2 cellular contexts compared by ENCODE assay signal in the genomic region with DNA sequence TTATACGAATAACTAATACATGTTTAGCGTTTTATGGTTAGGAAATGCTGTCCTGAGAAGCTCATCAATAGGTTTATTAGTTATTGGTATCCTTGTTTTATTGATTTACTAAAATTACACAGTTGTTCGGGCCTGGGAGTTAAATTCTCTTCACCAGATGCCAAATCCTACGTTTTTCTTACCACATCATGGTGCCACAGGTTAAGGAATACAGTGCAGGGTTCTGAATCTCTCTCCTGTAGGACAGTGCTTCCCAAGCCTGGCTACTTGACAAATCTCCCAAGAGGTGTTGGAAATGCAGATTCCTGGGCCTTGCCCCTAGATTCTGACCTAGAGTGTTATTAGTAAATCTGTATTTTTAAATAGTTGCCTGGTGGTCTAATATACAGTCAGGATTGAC.
TF ChIP-seq lines count a peak whose summit lies in the region.

No MANE protein-coding gene starts in this region.

TF ChIP-seq in IMR-90, 13 proteins besides CTCF, POLR2A, EP300 and RAD21:
- TF ChIP-seq SMC3 (IDR thresholded peaks at IDR 0.05; ENCODE audit: low read depth, low read length) (no peak), MAFK (IDR thresholded peaks at IDR 0.05; ENCODE audit: low read depth, low read length) (no peak), BHLHE40 (IDR thresholded peaks at IDR 0.05; ENCODE audit: low read depth, low read length) (no peak), RCOR1 (IDR thresholded peaks at IDR 0.05; ENCODE audit: insufficient replicate concordance, low read length) (no peak), MAZ (IDR thresholded peaks at IDR 0.05; ENCODE audit: borderline replicate concordance, low read depth, low read length) (no peak), CEBPB (IDR thresholded peaks at IDR 0.05; ENCODE audit: low read depth, low read length) (no peak), CHD1 (IDR thresholded peaks at IDR 0.05; ENCODE audit: low read depth, low read length) (no peak), RFX5 (IDR thresholded peaks at IDR 0.05; ENCODE audit: low read depth, low read length) (no peak), USF2 (IDR thresholded peaks at IDR 0.05; ENCODE audit: low read depth, low read length) (no peak), MXI1 (IDR thresholded peaks at IDR 0.05; ENCODE audit: borderline replicate concordance, low read depth, low read length) (no peak), NFE2L2 (IDR thresholded peaks at IDR 0.05; ENCODE audit: low read depth, low read length) (no peak), FOS (IDR thresholded peaks at IDR 0.05; ENCODE audit: low read depth, low read length) (no peak)
- TF ChIP-seq, protein P1, sequence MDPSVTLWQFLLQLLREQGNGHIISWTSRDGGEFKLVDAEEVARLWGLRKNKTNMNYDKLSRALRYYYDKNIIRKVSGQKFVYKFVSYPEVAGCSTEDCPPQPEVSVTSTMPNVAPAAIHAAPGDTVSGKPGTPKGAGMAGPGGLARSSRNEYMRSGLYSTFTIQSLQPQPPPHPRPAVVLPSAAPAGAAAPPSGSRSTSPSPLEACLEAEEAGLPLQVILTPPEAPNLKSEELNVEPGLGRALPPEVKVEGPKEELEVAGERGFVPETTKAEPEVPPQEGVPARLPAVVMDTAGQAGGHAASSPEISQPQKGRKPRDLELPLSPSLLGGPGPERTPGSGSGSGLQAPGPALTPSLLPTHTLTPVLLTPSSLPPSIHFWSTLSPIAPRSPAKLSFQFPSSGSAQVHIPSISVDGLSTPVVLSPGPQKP (IDR thresholded peaks at IDR 0.05; ENCODE audit: borderline replicate concordance, low read depth, low read length), result no peak

TF ChIP-seq in H1, 55 proteins besides CTCF, POLR2A, EP300 and RAD21:
- TF ChIP-seq CHD2 (IDR thresholded peaks at IDR 0.05; ENCODE audit: low read length), result no peak
- no peak for TF ChIP-seq ZNF274 (IDR thresholded peaks at IDR 0.05; ENCODE audit: borderline replicate concordance, extremely low read depth, low read length)
- no peak for TF ChIP-seq SP1 (IDR thresholded peaks at IDR 0.05; ENCODE audit: low read depth, low read length)
- TF ChIP-seq KDM5A (IDR thresholded peaks at IDR 0.05; ENCODE audit: low read length), result no peak
- TF ChIP-seq NANOG (IDR thresholded peaks at IDR 0.05; ENCODE audit: insufficient read depth, low read depth, low read length, poor library complexity, severe bottlenecking), result no peak
- TF ChIP-seq TCF12 (IDR thresholded peaks at IDR 0.05; ENCODE audit: low read depth, low read length), result no peak
- TF ChIP-seq PHF8 (conservative IDR thresholded peaks at IDR 0.05; ENCODE audit: low read depth, low read length), result no peak
- no peak for TF ChIP-seq SUZ12 (IDR thresholded peaks at IDR 0.05; ENCODE audit: low read length)
- no peak for TF ChIP-seq SRF (IDR thresholded peaks at IDR 0.05; ENCODE audit: low read depth, low read length)
- no peak for TF ChIP-seq HDAC2 (IDR thresholded peaks at IDR 0.05; ENCODE audit: borderline replicate concordance in 1 of 2, low read depth in 2 of 2, low read length in 2 of 2)
- TF ChIP-seq YY1 (IDR thresholded peaks at IDR 0.05; ENCODE audit: low read depth, low read length), result no peak
- no peak for TF ChIP-seq KDM1A (IDR thresholded peaks at IDR 0.05; ENCODE audit: borderline replicate concordance, low read length)
- no peak for TF ChIP-seq EGR1 (IDR thresholded peaks at IDR 0.05; ENCODE audit: borderline replicate concordance, low read depth, low read length)
- TF ChIP-seq RXRA (IDR thresholded peaks at IDR 0.05; ENCODE audit: insufficient read depth, low read depth, low read length), result no peak
- no peak for TF ChIP-seq HDAC6 (IDR thresholded peaks at IDR 0.05; ENCODE audit: low read depth, low read length)
- no peak for TF ChIP-seq TAF7 (optimal IDR thresholded peaks at IDR 0.05; ENCODE audit: borderline replicate concordance, low read depth, low read length)
